ENCODE assay signal across 1 cellular context in the genomic region with DNA sequence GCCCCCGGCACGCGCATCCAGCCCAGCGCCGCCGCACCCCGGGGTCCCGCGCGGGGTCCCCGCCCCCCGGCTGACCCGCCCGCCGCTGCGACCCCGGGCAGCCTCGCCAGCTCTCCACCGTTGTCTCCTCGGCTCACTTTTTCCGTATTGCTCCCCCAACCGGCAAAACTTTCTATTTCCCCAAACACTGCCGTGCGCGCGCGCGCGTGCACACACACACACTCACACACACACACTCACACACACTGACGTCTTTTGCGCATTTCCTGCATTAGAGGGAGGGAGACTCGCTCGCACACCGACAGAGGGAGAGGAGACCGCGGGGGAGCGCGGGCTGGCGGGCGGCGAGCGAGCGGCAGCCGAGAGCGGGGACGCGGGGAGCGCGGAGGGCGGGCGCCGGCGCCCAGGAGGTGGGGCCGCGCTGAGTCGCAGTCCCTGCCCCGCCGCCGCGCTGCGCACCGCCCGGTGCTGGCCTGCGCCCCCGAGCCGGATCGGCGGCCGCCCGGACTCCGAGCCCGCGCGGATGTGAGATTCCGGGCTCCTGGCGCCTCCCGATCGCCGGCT.
TF ChIP-seq lines count a peak whose summit lies in the region.

No MANE protein-coding gene starts in this region.

TF ChIP-seq in K562, 482 proteins besides CTCF, POLR2A, EP300 and RAD21 (continued from another document and continues in another):
- TF ChIP-seq, protein P1, sequence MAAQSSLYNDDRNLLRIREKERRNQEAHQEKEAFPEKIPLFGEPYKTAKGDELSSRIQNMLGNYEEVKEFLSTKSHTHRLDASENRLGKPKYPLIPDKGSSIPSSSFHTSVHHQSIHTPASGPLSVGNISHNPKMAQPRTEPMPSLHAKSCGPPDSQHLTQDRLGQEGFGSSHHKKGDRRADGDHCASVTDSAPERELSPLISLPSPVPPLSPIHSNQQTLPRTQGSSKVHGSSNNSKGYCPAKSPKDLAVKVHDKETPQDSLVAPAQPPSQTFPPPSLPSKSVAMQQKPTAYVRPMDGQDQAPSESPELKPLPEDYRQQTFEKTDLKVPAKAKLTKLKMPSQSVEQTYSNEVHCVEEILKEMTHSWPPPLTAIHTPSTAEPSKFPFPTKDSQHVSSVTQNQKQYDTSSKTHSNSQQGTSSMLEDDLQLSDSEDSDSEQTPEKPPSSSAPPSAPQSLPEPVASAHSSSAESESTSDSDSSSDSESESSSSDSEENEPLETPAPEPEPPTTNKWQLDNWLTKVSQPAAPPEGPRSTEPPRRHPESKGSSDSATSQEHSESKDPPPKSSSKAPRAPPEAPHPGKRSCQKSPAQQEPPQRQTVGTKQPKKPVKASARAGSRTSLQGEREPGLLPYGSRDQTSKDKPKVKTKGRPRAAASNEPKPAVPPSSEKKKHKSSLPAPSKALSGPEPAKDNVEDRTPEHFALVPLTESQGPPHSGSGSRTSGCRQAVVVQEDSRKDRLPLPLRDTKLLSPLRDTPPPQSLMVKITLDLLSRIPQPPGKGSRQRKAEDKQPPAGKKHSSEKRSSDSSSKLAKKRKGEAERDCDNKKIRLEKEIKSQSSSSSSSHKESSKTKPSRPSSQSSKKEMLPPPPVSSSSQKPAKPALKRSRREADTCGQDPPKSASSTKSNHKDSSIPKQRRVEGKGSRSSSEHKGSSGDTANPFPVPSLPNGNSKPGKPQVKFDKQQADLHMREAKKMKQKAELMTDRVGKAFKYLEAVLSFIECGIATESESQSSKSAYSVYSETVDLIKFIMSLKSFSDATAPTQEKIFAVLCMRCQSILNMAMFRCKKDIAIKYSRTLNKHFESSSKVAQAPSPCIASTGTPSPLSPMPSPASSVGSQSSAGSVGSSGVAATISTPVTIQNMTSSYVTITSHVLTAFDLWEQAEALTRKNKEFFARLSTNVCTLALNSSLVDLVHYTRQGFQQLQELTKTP (IDR thresholded peaks at IDR 0.05; ENCODE audit: low read depth in 1 of 2, partially characterized antibody in 2 of 2), result peak in 1 of 2 experiments; percentile 31
- no peak for TF ChIP-seq NCOA4 (IDR thresholded peaks at IDR 0.05; ENCODE audit: partially characterized antibody)
- no peak for TF ChIP-seq SP1 (CRISPR knock-in tag; IDR thresholded peaks at IDR 0.05)
- no peak for TF ChIP-seq TAF9B (IDR thresholded peaks at IDR 0.05; ENCODE audit: partially characterized antibody)
- no peak for TF ChIP-seq BRF1 (IDR thresholded peaks at IDR 0.05; ENCODE audit: borderline replicate concordance, extremely low read depth, insufficient read length)
- TF ChIP-seq, protein P2, sequence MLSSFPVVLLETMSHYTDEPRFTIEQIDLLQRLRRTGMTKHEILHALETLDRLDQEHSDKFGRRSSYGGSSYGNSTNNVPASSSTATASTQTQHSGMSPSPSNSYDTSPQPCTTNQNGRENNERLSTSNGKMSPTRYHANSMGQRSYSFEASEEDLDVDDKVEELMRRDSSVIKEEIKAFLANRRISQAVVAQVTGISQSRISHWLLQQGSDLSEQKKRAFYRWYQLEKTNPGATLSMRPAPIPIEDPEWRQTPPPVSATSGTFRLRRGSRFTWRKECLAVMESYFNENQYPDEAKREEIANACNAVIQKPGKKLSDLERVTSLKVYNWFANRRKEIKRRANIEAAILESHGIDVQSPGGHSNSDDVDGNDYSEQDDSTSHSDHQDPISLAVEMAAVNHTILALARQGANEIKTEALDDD (IDR thresholded peaks at IDR 0.05), result no peak
- TF ChIP-seq THRAP3 (IDR thresholded peaks at IDR 0.05; ENCODE audit: borderline replicate concordance), result no peak
- no peak for TF ChIP-seq FOXJ3 (CRISPR knock-in tag; IDR thresholded peaks at IDR 0.05)
- no peak for TF ChIP-seq POLR2H (tag; IDR thresholded peaks at IDR 0.05; ENCODE audit: low read depth)
- no peak for TF ChIP-seq BDP1 (IDR thresholded peaks at IDR 0.05; ENCODE audit: insufficient read depth, insufficient read length)
- no peak for TF ChIP-seq ILF3 (IDR thresholded peaks at IDR 0.05; ENCODE audit: borderline replicate concordance)
- no peak for TF ChIP-seq NR1H2 (CRISPR knock-in tag; IDR thresholded peaks at IDR 0.05)
- no peak for TF ChIP-seq ZNF184 (CRISPR knock-in tag; IDR thresholded peaks at IDR 0.05)
- TF ChIP-seq SMAD3 (CRISPR knock-in tag; conservative IDR thresholded peaks at IDR 0.05), result 0 out of 2 replicates have a peak, but pooled peaks have one; percentile 57
- TF ChIP-seq ZNF583 (CRISPR knock-in tag; IDR thresholded peaks at IDR 0.05), result no peak
- TF ChIP-seq TAF15 (IDR thresholded peaks at IDR 0.05; ENCODE audit: low read depth, low read length), result no peak
- TF ChIP-seq, protein P3, sequence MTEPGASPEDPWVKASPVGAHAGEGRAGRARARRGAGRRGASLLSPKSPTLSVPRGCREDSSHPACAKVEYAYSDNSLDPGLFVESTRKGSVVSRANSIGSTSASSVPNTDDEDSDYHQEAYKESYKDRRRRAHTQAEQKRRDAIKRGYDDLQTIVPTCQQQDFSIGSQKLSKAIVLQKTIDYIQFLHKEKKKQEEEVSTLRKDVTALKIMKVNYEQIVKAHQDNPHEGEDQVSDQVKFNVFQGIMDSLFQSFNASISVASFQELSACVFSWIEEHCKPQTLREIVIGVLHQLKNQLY (CRISPR knock-in tag; conservative IDR thresholded peaks at IDR 0.05), result no peak
- no peak for TF ChIP-seq RAD51 (IDR thresholded peaks at IDR 0.05; ENCODE audit: borderline replicate concordance, low read depth)
- TF ChIP-seq ERF (CRISPR knock-in tag; IDR thresholded peaks at IDR 0.05), result no peak
- peak; percentile 81 for TF ChIP-seq GABPA (tag; conservative IDR thresholded peaks at IDR 0.05; ENCODE audit: low read depth)
- TF ChIP-seq, protein P4, sequence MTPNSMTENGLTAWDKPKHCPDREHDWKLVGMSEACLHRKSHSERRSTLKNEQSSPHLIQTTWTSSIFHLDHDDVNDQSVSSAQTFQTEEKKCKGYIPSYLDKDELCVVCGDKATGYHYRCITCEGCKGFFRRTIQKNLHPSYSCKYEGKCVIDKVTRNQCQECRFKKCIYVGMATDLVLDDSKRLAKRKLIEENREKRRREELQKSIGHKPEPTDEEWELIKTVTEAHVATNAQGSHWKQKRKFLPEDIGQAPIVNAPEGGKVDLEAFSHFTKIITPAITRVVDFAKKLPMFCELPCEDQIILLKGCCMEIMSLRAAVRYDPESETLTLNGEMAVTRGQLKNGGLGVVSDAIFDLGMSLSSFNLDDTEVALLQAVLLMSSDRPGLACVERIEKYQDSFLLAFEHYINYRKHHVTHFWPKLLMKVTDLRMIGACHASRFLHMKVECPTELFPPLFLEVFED (CRISPR knock-in tag; conservative IDR thresholded peaks at IDR 0.05), result peak; percentile 73; the same call in 1 of the 2 replicates
- 0 out of 2 replicates have a peak, but pooled peaks have one; percentile 18 for TF ChIP-seq ZNF239 (CRISPR knock-in tag; IDR thresholded peaks at IDR 0.05)
- TF ChIP-seq HNRNPLL (IDR thresholded peaks at IDR 0.05; ENCODE audit: low read depth, low read length, poor library complexity, severe bottlenecking), result peak; percentile 63
- no peak for TF ChIP-seq NR2F6 (CRISPR knock-in tag; IDR thresholded peaks at IDR 0.05)
- peak; percentile 44; the same call in 1 of the 2 replicates for TF ChIP-seq DPF2 (IDR thresholded peaks at IDR 0.05)
- TF ChIP-seq RBM22 (IDR thresholded peaks at IDR 0.05; ENCODE audit: low read depth, low read length, poor library complexity, severe bottlenecking), result no peak
- TF ChIP-seq PTRF (tag; IDR thresholded peaks at IDR 0.05), result no peak
- TF ChIP-seq MAFK (IDR thresholded peaks at IDR 0.05; ENCODE audit: low read length), result no peak
- TF ChIP-seq MEF2A (IDR thresholded peaks at IDR 0.05; ENCODE audit: control insufficient read depth, low read depth, low read length), result no peak
- TF ChIP-seq, protein P5, sequence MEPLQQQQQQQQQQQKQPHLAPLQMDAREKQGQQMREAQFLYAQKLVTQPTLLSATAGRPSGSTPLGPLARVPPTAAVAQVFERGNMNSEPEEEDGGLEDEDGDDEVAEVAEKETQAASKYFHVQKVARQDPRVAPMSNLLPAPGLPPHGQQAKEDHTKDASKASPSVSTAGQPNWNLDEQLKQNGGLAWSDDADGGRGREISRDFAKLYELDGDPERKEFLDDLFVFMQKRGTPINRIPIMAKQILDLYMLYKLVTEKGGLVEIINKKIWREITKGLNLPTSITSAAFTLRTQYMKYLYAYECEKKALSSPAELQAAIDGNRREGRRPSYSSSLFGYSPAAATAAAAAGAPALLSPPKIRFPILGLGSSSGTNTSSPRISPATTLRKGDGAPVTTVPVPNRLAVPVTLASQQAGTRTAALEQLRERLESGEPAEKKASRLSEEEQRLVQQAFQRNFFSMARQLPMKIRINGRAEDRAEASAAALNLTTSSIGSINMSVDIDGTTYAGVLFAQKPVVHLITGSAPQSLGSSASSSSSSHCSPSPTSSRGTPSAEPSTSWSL (CRISPR knock-in tag; IDR thresholded peaks at IDR 0.05; ENCODE audit: borderline replicate concordance), result no peak
- TF ChIP-seq, protein P6, sequence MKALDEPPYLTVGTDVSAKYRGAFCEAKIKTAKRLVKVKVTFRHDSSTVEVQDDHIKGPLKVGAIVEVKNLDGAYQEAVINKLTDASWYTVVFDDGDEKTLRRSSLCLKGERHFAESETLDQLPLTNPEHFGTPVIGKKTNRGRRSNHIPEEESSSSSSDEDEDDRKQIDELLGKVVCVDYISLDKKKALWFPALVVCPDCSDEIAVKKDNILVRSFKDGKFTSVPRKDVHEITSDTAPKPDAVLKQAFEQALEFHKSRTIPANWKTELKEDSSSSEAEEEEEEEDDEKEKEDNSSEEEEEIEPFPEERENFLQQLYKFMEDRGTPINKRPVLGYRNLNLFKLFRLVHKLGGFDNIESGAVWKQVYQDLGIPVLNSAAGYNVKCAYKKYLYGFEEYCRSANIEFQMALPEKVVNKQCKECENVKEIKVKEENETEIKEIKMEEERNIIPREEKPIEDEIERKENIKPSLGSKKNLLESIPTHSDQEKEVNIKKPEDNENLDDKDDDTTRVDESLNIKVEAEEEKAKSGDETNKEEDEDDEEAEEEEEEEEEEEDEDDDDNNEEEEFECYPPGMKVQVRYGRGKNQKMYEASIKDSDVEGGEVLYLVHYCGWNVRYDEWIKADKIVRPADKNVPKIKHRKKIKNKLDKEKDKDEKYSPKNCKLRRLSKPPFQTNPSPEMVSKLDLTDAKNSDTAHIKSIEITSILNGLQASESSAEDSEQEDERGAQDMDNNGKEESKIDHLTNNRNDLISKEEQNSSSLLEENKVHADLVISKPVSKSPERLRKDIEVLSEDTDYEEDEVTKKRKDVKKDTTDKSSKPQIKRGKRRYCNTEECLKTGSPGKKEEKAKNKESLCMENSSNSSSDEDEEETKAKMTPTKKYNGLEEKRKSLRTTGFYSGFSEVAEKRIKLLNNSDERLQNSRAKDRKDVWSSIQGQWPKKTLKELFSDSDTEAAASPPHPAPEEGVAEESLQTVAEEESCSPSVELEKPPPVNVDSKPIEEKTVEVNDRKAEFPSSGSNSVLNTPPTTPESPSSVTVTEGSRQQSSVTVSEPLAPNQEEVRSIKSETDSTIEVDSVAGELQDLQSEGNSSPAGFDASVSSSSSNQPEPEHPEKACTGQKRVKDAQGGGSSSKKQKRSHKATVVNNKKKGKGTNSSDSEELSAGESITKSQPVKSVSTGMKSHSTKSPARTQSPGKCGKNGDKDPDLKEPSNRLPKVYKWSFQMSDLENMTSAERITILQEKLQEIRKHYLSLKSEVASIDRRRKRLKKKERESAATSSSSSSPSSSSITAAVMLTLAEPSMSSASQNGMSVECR (CRISPR knock-in tag; IDR thresholded peaks at IDR 0.05), result peak; percentile 20; the same call in 1 of the 2 replicates
- TF ChIP-seq, protein P7, sequence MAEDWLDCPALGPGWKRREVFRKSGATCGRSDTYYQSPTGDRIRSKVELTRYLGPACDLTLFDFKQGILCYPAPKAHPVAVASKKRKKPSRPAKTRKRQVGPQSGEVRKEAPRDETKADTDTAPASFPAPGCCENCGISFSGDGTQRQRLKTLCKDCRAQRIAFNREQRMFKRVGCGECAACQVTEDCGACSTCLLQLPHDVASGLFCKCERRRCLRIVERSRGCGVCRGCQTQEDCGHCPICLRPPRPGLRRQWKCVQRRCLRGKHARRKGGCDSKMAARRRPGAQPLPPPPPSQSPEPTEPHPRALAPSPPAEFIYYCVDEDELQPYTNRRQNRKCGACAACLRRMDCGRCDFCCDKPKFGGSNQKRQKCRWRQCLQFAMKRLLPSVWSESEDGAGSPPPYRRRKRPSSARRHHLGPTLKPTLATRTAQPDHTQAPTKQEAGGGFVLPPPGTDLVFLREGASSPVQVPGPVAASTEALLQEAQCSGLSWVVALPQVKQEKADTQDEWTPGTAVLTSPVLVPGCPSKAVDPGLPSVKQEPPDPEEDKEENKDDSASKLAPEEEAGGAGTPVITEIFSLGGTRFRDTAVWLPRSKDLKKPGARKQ (CRISPR knock-in tag; IDR thresholded peaks at IDR 0.05), result no peak
- TF ChIP-seq SUPT5H (IDR thresholded peaks at IDR 0.05), result peak; percentile 30; the same call in 1 of the 2 replicates
- peak; percentile 83; the same call in 1 of the 2 replicates for TF ChIP-seq ZNF197 (CRISPR knock-in tag; IDR thresholded peaks at IDR 0.05; ENCODE audit: low read depth)
- no peak for TF ChIP-seq LEF1 (IDR thresholded peaks at IDR 0.05)
- no peak for TF ChIP-seq ZNF584 (CRISPR knock-in tag; IDR thresholded peaks at IDR 0.05; ENCODE audit: low read depth)
- peak; percentile 64 for TF ChIP-seq CREB1 (IDR thresholded peaks at IDR 0.05)
- peak; percentile 79 for TF ChIP-seq CREB1 (CRISPR knock-in tag; IDR thresholded peaks at IDR 0.05)
- TF ChIP-seq ELF2 (CRISPR knock-in tag; IDR thresholded peaks at IDR 0.05), result no peak
- TF ChIP-seq, protein P8, sequence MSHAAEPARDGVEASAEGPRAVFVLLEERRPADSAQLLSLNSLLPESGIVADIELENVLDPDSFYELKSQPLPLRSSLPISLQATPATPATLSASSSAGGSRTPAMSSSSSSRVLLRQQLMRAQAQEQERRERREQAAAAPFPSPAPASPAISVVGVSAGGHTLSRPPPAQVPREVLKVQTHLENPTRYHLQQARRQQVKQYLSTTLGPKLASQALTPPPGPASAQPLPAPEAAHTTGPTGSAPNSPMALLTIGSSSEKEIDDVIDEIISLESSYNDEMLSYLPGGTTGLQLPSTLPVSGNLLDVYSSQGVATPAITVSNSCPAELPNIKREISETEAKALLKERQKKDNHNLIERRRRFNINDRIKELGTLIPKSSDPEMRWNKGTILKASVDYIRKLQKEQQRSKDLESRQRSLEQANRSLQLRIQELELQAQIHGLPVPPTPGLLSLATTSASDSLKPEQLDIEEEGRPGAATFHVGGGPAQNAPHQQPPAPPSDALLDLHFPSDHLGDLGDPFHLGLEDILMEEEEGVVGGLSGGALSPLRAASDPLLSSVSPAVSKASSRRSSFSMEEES (CRISPR knock-in tag; IDR thresholded peaks at IDR 0.05), result no peak
- no peak for TF ChIP-seq NR2C1 (IDR thresholded peaks at IDR 0.05)
- TF ChIP-seq NR2C1 (tag; IDR thresholded peaks at IDR 0.05), result no peak
- TF ChIP-seq, protein P9, sequence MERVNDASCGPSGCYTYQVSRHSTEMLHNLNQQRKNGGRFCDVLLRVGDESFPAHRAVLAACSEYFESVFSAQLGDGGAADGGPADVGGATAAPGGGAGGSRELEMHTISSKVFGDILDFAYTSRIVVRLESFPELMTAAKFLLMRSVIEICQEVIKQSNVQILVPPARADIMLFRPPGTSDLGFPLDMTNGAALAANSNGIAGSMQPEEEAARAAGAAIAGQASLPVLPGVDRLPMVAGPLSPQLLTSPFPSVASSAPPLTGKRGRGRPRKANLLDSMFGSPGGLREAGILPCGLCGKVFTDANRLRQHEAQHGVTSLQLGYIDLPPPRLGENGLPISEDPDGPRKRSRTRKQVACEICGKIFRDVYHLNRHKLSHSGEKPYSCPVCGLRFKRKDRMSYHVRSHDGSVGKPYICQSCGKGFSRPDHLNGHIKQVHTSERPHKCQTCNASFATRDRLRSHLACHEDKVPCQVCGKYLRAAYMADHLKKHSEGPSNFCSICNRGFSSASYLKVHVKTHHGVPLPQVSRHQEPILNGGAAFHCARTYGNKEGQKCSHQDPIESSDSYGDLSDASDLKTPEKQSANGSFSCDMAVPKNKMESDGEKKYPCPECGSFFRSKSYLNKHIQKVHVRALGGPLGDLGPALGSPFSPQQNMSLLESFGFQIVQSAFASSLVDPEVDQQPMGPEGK (CRISPR knock-in tag; IDR thresholded peaks at IDR 0.05; ENCODE audit: borderline replicate concordance), result 0 out of 2 replicates have a peak, but pooled peaks have one; percentile 32
- TF ChIP-seq ESRRB (CRISPR knock-in tag; IDR thresholded peaks at IDR 0.05; ENCODE audit: borderline replicate concordance), result no peak
